Comparison of ENCODE assay signal across 26 cellular contexts in genomic region chr6:90409700-90410099, GRCh38.
"Had no signal": no experiment of that assay in that cellular context is flagged by ENCODE, and none has a peak within 500 bp of the region (broad histone marks: within the 10 kb centered on the region; RNA-seq: fewer than 3 reads in every experiment).

No MANE protein-coding gene starts in this region.

- H3K4me1 ChIP-seq: breast epithelium, upper lobe of right lung had no signal

- DNase-seq: activated CD4-positive, alpha-beta T cell treated with anti-CD3 and anti-CD28 coated beads for 1 hour; activated CD8-positive, alpha-beta T cell treated with anti-CD3 and anti-CD28 coated beads for 36 hours; activated effector memory CD4-positive, alpha-beta T cell treated with anti-CD3 and anti-CD28 coated beads, Interleukin-2, amount 50 U/mL, for 16 hours; activated T-cell treated with anti-CD3 and anti-CD28 coated beads, Interleukin-2, amount 50 U/mL, for 1 hour; adrenal gland; cerebellar nuclear complex; esophagus squamous epithelium; gastrocnemius medialis; hippocampal formation; left ventricle myocardium superior; mammary epithelial cell; midbrain; natural killer cell; retina; sigmoid colon; stimulated activated CD4-positive, alpha-beta T cell treated with anti-CD3 and anti-CD28 coated beads, Interleukin-2, amount 100 ng/mL, for 48 hours; stimulated activated CD8-positive, alpha-beta memory T cell treated with anti-CD3 and anti-CD28 coated beads, Interleukin-4, amount 100 ng/mL, for 48 hours; stimulated activated naive B cell treated with anti-CD40 and anti-IgM and Interleukin-4, amounts not matched to agents 10 μg/mL and 1 μg/mL and 100 μg/mL, for 72 hours; upper lobe of right lung had no signal

- H3K4me3 Mint-ChIP-seq: activated CD8-positive, alpha-beta T cell treated with anti-CD3 and anti-CD28 coated beads for 36 hours; activated naive CD4-positive, alpha-beta T cell treated with anti-CD3 and anti-CD28 coated beads, Interleukin-2, amount 50 U/mL, for 24 hours; endodermal cell; natural killer cell; stimulated activated naive B cell treated with anti-CD40 and anti-IgM and Interleukin-4, amounts not matched to agents 10 μg/mL and 1 μg/mL and 100 μg/mL, for 72 hours had no signal

- H3K27me3 Mint-ChIP-seq: activated CD8-positive, alpha-beta T cell treated with anti-CD3 and anti-CD28 coated beads for 36 hours; activated naive CD4-positive, alpha-beta T cell treated with anti-CD3 and anti-CD28 coated beads, Interleukin-2, amount 50 U/mL, for 24 hours; stimulated activated naive B cell treated with anti-CD40 and anti-IgM and Interleukin-4, amounts not matched to agents 10 μg/mL and 1 μg/mL and 100 μg/mL, for 72 hours had no signal

- H3K9me3 Mint-ChIP-seq: activated CD8-positive, alpha-beta T cell treated with anti-CD3 and anti-CD28 coated beads for 36 hours; activated naive CD4-positive, alpha-beta T cell treated with anti-CD3 and anti-CD28 coated beads, Interleukin-2, amount 50 U/mL, for 24 hours; stimulated activated naive B cell treated with anti-CD40 and anti-IgM and Interleukin-4, amounts not matched to agents 10 μg/mL and 1 μg/mL and 100 μg/mL, for 72 hours had no signal

- H3K36me3 Mint-ChIP-seq: activated naive CD4-positive, alpha-beta T cell treated with anti-CD3 and anti-CD28 coated beads, Interleukin-2, amount 50 U/mL, for 24 hours; natural killer cell; stimulated activated naive B cell treated with anti-CD40 and anti-IgM and Interleukin-4, amounts not matched to agents 10 μg/mL and 1 μg/mL and 100 μg/mL, for 72 hours had no signal

- H3K27me3 ChIP-seq: adrenal gland, breast epithelium, sigmoid colon, upper lobe of right lung had no signal

- H3K4me3 ChIP-seq: adrenal gland, breast epithelium, coronary artery, esophagus squamous epithelium, gastrocnemius medialis, sigmoid colon, smooth muscle cell, thoracic aorta, upper lobe of right lung had no signal

- H3K9me3 ChIP-seq: adrenal gland, breast epithelium, esophagus squamous epithelium, gastrocnemius medialis, sigmoid colon, thoracic aorta, upper lobe of right lung had no signal

- H3K36me3 ChIP-seq: adrenal gland, breast epithelium, esophagus squamous epithelium, gastrocnemius medialis, sigmoid colon, thoracic aorta, upper lobe of right lung had no signal

- ATAC-seq: activated CD8-positive, alpha-beta T cell treated with anti-CD3 and anti-CD28 coated beads for 36 hours; gastrocnemius medialis; left ventricle myocardium superior; natural killer cell; stimulated activated naive B cell treated with anti-CD40 and anti-IgM and Interleukin-4, amounts not matched to agents 10 μg/mL and 1 μg/mL and 100 μg/mL, for 72 hours; upper lobe of right lung had no signal

- H3K27ac ChIP-seq: adrenal gland, breast epithelium, coronary artery, esophagus squamous epithelium, gastrocnemius medialis, sigmoid colon, thoracic aorta, upper lobe of right lung had no signal

- H3K27ac Mint-ChIP-seq: endodermal cell; progenitor cell of endocrine pancreas; stimulated activated naive B cell treated with anti-CD40 and anti-IgM and Interleukin-4, amounts not matched to agents 10 μg/mL and 1 μg/mL and 100 μg/mL, for 72 hours had no signal
